In the genomic region with DNA sequence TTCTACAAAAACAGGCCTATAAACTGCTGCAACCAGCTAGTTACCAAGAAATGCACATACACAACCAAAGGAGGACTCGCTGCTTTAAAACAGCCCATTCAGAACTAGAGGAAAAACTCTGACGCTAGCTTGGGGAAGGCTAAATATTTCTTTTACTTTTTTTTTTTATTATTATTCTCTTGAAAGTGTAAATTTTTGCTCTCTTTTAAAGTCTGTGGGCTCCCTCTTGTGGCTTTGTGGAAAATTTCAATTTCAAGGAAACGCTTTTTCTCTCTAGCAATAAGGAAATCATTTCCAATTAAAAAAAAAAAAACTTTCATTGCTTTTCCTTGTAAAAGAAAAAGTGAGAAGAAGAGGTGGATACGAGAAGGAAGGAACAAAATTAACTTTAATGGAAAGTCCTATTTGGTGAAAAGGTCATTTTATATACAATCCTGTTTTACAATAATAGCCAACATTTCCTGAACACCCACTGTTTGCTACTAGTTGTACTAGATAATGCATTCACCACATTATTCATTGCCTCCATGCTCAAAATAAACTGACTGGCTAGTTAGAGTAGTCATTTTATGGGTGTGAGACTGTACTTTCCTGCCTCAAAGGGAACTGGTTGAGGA, we compare ENCODE assay signal across 8 cellular contexts. TPM values are rescaled to one million over a fixed set of nuclear protein-coding genes. Genes with fewer than 3 reads are reported as not detected.
DNase-seq lines count a peak whose midpoint lies in the region; ATAC-seq and TF ChIP-seq lines count a peak whose summit lies in the region.

No MANE protein-coding gene starts in this region.

- POLR2A ChIA-PET in SK-N-SH (lab: Yijun Ruan, JAX) = no interaction called here

- H3K9me2 ChIP-seq in GM23248 (ENCODE audit: insufficient read depth) (no peaks in the 10 kb centered on the region), SK-N-SH (no peaks in the 10 kb centered on the region)

- no peaks in the 10 kb centered on the region for H3K36me3 ChIP-seq in GM23248 (ENCODE audit: low read depth)
- no peaks in the 10 kb centered on the region for H3K36me3 ChIP-seq in SK-N-SH (replicated peaks in 1 of 2; ENCODE audit: control insufficient read depth in 1 of 2, insufficient read depth in 2 of 2, low read length in 1 of 2)

- H3F3A ChIP-seq in GM23248 (ENCODE audit: insufficient read depth) (no peaks in the 10 kb centered on the region), SK-N-SH (replicated peaks; ENCODE audit: insufficient read depth) (no peaks in the 10 kb centered on the region)

- in situ Hi-C loops in GM23248 (cut with MboI) = loop anchor here (25.0 kb wide), 1 partner anchor 261 kb away; no protein-coding TSS in a partner anchor

- H3K27me3 ChIP-seq in GM23248 (replicated peaks; ENCODE audit: insufficient read depth) = no peaks in the 10 kb centered on the region
- no peaks in the 10 kb centered on the region for H3K27me3 ChIP-seq in SK-N-SH (ENCODE audit: insufficient read depth)

- peak overlapping the region; percentile 56; the same call in 1 of the 2 replicates for H2AFZ ChIP-seq in GM23248
- H2AFZ ChIP-seq in SK-N-SH (ENCODE audit: low read depth) = peak overlapping the region; percentile 58

- peak; percentile 41 for TF ChIP-seq CTCF in AG09309 (IDR thresholded peaks at IDR 0.05; ENCODE audit: control insufficient read depth, insufficient read depth, low read depth, low read length, missing control alignments)
- TF ChIP-seq CTCF in SK-N-SH (IDR thresholded peaks at IDR 0.05) = peak; percentile 79
- peak; percentile 83 for TF ChIP-seq CTCF in glutamatergic neuron (IDR thresholded peaks at IDR 0.05; ENCODE audit: partially characterized antibody, unreplicated experiment)

- H3K27ac Mint-ChIP-seq in glutamatergic neuron (ENCODE audit: unreplicated experiment) = no peak overlapping the region

- DNase-seq in AG09309 (ENCODE audit: low read depth) = no peak
- DNase-seq in GM23248 = peak; percentile 68
- DNase-seq in SK-N-SH = peak; percentile 12
- DNase-seq in glutamatergic neuron = no peak
- DNase-seq in substantia nigra (lab: John Stamatoyannopoulos, UW) = peak in 2 of 49 donors; percentile 14 to 24
- no peak for DNase-seq in activated effector memory CD4-positive, alpha-beta T cell treated with Interleukin-2 at 50 U/mL for 16 hours

- no peak overlapping the region for H3K4me3 ChIP-seq in AG09309 (ENCODE audit: control insufficient read depth, low read depth, low read length)
- no peak overlapping the region for H3K4me3 ChIP-seq in GM23248
- H3K4me3 ChIP-seq in SK-N-SH (ENCODE audit: low read depth in 2 of 2, low read length in 1 of 2) = no peak overlapping the region

- no peaks in the 10 kb centered on the region for H3K36me3 Mint-ChIP-seq in glutamatergic neuron (ENCODE audit: unreplicated experiment)

- ATAC-seq in GM18907 (IDR thresholded peaks at IDR 0.05; ENCODE audit: unreplicated experiment) (no peak), HG02610 (IDR thresholded peaks at IDR 0.05; ENCODE audit: unreplicated experiment) (no peak)

- H3K4me1 Mint-ChIP-seq in glutamatergic neuron (ENCODE audit: low read depth, unreplicated experiment) = no peaks in the 10 kb centered on the region

- no peak overlapping the region for H3K27ac ChIP-seq in GM23248
- no peak overlapping the region for H3K27ac ChIP-seq in SK-N-SH (ENCODE audit: low read depth in 2 of 2, low read length in 1 of 2)
- peak overlapping the region; percentile 75 for H3K27ac ChIP-seq in substantia nigra (ENCODE audit: low read depth, low read length, poor library complexity, severe bottlenecking)

- H4K20me1 ChIP-seq in GM23248 (ENCODE audit: insufficient read depth) = no peaks in the 10 kb centered on the region
- no peaks in the 10 kb centered on the region for H4K20me1 ChIP-seq in SK-N-SH (ENCODE audit: insufficient read depth)

- H3K79me2 ChIP-seq in GM23248 (ENCODE audit: insufficient read depth) (no peaks in the 10 kb centered on the region), SK-N-SH (ENCODE audit: insufficient read depth) (no peaks in the 10 kb centered on the region)

- H3K9me3 ChIP-seq in GM23248 (ENCODE audit: low read depth) = no peaks in the 10 kb centered on the region
- H3K9me3 ChIP-seq in SK-N-SH = no peaks in the 10 kb centered on the region

- H3K9me3 Mint-ChIP-seq in glutamatergic neuron (ENCODE audit: unreplicated experiment) = no peaks in the 10 kb centered on the region

- H3K4me2 ChIP-seq in GM23248 (ENCODE audit: unreplicated experiment) = no peak overlapping the region
- H3K4me2 ChIP-seq in SK-N-SH = no peak overlapping the region

- H3K9ac ChIP-seq in GM23248 = no peak overlapping the region
- no peak overlapping the region for H3K9ac ChIP-seq in SK-N-SH

- peak; percentile 78 for TF ChIP-seq RAD21 in SK-N-SH (IDR thresholded peaks at IDR 0.05; ENCODE audit: low read length)

- H3K4me1 ChIP-seq in GM23248 (ENCODE audit: insufficient read depth) (no peaks in the 10 kb centered on the region), SK-N-SH (ENCODE audit: control insufficient read depth in 1 of 2, insufficient read depth in 2 of 2, low read depth in 1 of 2, low read length in 1 of 2) (no peaks in the 10 kb centered on the region)

- CTCF ChIA-PET in SK-N-SH (lab: Yijun Ruan, JAX) = interaction anchor here (0.7 to 3.4 kb wide), 11 partner anchors 10 to 787 kb away, joined by 3 to 19 read pairs (median 4); no protein-coding TSS in a partner anchor

- no peak overlapping the region for H3K4me3 Mint-ChIP-seq in glutamatergic neuron (ENCODE audit: unreplicated experiment)

- TF ChIP-seq EP300 in SK-N-SH (IDR thresholded peaks at IDR 0.05; ENCODE audit: borderline replicate concordance in 1 of 2, low read depth in 1 of 2, low read length in 1 of 2) = no peak

- peaks cover 2% of the 10 kb centered on the region for H3K27me3 Mint-ChIP-seq in glutamatergic neuron (ENCODE audit: unreplicated experiment)

- WGBS in GM23248 (ENCODE audit: low coverage in 1 of 2, low lambda C conversion rate in 2 of 2, missing lambda C conversion rate in 2 of 2), 2 experiments = 2 to 3% methylated on average over 4 of the region's 4 CpGs
- WGBS in SK-N-SH (ENCODE audit: low lambda C conversion rate) = 13% methylated on average over 4 of the region's 4 CpGs

TF ChIP-seq in SK-N-SH, 30 proteins besides CTCF, POLR2A, EP300 and RAD21:
- TF ChIP-seq FOXJ3 (CRISPR knock-in tag; IDR thresholded peaks at IDR 0.05) = no peak
- TF ChIP-seq SMC3 (IDR thresholded peaks at IDR 0.05; ENCODE audit: low read depth, low read length) = peak; percentile 37

RNA-seq across cellular contexts. Expression of gene SAMMSON, which starts 51.2 kb away (rescaled TPM):
- not detected in 2 replicates for total RNA-seq in GM23248 (2014; rRNA removed; shearing (Covaris generic))
- not detected in 2 replicates for polyA plus RNA-seq in GM23248 (2016; fragmentation: Nextera tagmentation; extraction: Ambion mirVana)
- not detected in 2 replicates for polyA plus RNA-seq in SK-N-SH (2012; rRNA removed)
- not detected in 2 replicates for polyA plus RNA-seq in SK-N-SH (2012; cell fraction: cytosol; rRNA removed)
- polyA plus RNA-seq in SK-N-SH (2012; cell fraction: nucleus; rRNA removed) = not detected in 2 replicates
- not detected for total RNA-seq in glutamatergic neuron (ENCODE audit: unreplicated experiment)

Comparison
In these comparisons a context has a peak if more than half of its experiments do, and no peak if none do; other contexts are left out.
1. DNase-seq: peak in GM23248 (single experiment) and SK-N-SH (single experiment); none in AG09309 (single experiment), glutamatergic neuron (single experiment) and activated effector memory CD4-positive, alpha-beta T cell treated with Interleukin-2 at 50 U/mL for 16 hours (single experiment).
2. Peak in every context shown above with its lines, with median percentiles within 50 percentile points of each other: CTCF ChIP-seq.